In the genomic region with DNA sequence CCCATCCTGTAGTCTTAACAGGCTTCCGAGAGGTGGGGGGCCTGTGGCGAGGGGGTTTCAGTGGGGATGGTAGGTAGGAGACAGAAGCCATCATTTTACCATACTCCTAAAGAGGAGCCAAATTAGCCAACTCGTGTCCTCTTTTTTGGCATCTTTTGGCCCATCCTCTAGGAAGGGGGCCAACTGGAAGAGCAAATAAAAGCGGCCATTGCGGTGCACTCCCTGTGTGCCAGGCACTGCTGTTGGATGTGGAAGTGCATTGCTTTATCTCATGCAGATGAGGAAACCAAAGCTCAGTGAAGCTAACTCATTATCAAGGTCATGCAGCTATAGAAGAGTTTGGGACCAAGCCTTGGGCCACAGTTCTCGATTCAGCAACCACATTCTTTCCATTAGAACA, we compare ENCODE assay signal across 26 cellular contexts. TPM values are rescaled to one million over a fixed set of nuclear protein-coding genes. Genes with fewer than 3 reads are reported as not detected.
A peak's percentile ranks its signal among the peaks of the same experiment; 100 is the strongest.
DNase-seq lines count a peak whose midpoint lies in the region; ATAC-seq and TF ChIP-seq lines count a peak whose summit lies in the region.
"Had no signal": no experiment of that assay in that cellular context is flagged by ENCODE, and none has a peak within 500 bp of the region (broad histone marks: within the 10 kb centered on the region; RNA-seq: fewer than 3 reads in every experiment).

No MANE protein-coding gene starts in this region.

- no peaks in the 10 kb centered on the region for H3K27me3 ChIP-seq in left ventricle myocardium inferior (ENCODE audit: low read depth)
- no peaks in the 10 kb centered on the region for H3K27me3 ChIP-seq in RWPE2 (ENCODE audit: insufficient read depth, poor library complexity, severe bottlenecking)
- H3K27me3 ChIP-seq in gastroesophageal sphincter = no peaks in the 10 kb centered on the region
- H3K27me3 ChIP-seq: BE2C, Peyer's patch had no signal

- DNase-seq in cardiac septum (ENCODE audit: low spot score) = peak; percentile 19
- no peak for DNase-seq in left ventricle myocardium inferior
- no peak for DNase-seq in RWPE2 (ENCODE audit: low spot score)
- no peak for DNase-seq in memory B cell (ENCODE audit: low spot score in 2 of 2)
- DNase-seq in activated CD4-positive, alpha-beta T cell treated with anti-CD3 and anti-CD28 coated beads, Interleukin-2, amount 50 U/mL, for 48 hours = no peak
- DNase-seq: BE2C, Calu3, DMS79 treated with DMSO at 0.1 percent for 48 hours, GF-D8, HCEC 1CT, KG1, MM.1S, NCI-H1048, NCI-H1417, NCI-H1694, NCI-H2029 treated with DMSO at 0.1 percent for 48 hours, NCI-H446 treated with DMSO at 0.1 percent for 48 hours, NCI-H69, Peyer's patch, SK-N-SH had no signal

- H3K9me3 ChIP-seq in left ventricle myocardium inferior (replicated peaks) (no peaks in the 10 kb centered on the region), RWPE2 (ENCODE audit: severe bottlenecking) (no peaks in the 10 kb centered on the region), gastroesophageal sphincter (no peaks in the 10 kb centered on the region)
- H3K9me3 ChIP-seq: BE2C, Peyer's patch, SK-N-SH had no signal

- H3K4me3 Mint-ChIP-seq in memory B cell = peak overlapping the region; percentile 21

- peaks cover 4% of the 10 kb centered on the region for H3K36me3 ChIP-seq in left ventricle myocardium inferior
- H3K36me3 ChIP-seq in RWPE2 (ENCODE audit: low read depth) = peaks cover 91% of the 10 kb centered on the region
- peaks cover 0 to 51% of the 10 kb centered on the region in 2 donors for H3K36me3 ChIP-seq in gastroesophageal sphincter
- H3K36me3 ChIP-seq: BE2C had no signal

- H3K4me1 Mint-ChIP-seq in memory B cell = peaks cover 81% of the 10 kb centered on the region

- no peak overlapping the region for H3K27ac ChIP-seq in left ventricle myocardium inferior (replicated peaks)
- H3K27ac ChIP-seq in RWPE2 (ENCODE audit: poor library complexity, severe bottlenecking) = peak overlapping the region; percentile 98
- no peak overlapping the region for H3K27ac ChIP-seq in gastroesophageal sphincter
- H3K27ac ChIP-seq: 22Rv1, Peyer's patch had no signal

- intact Hi-C loops in cardiac septum (cut with DNase I) = no loop called here
- intact Hi-C loops in left ventricle myocardium inferior (cut with micrococcal nuclease) = no loop called here

- TF ChIP-seq CTCF in left ventricle myocardium inferior (IDR thresholded peaks at IDR 0.05; ENCODE audit: borderline replicate concordance) (no peak), RWPE2 (IDR thresholded peaks at IDR 0.05; ENCODE audit: poor library complexity, severe bottlenecking) (no peak), gastroesophageal sphincter (IDR thresholded peaks at IDR 0.05) (no peak)

- no peaks in the 10 kb centered on the region for H3K27me3 Mint-ChIP-seq in memory B cell

- peaks cover 83% of the 10 kb centered on the region for H3K4me1 ChIP-seq in left ventricle myocardium inferior
- peaks cover 69% of the 10 kb centered on the region for H3K4me1 ChIP-seq in RWPE2 (ENCODE audit: insufficient read depth, poor library complexity, severe bottlenecking)
- H3K4me1 ChIP-seq in gastroesophageal sphincter = peaks cover 0 to 70% (median 23%) of the 10 kb centered on the region in 3 donors

- peaks cover 48% of the 10 kb centered on the region for H3K36me3 Mint-ChIP-seq in memory B cell

- TF ChIP-seq EP300 in gastroesophageal sphincter (IDR thresholded peaks at IDR 0.05) = no peak

- 40 to 89% methylated on average over 1 to 4 of the region's 6 CpGs for WGBS in gastroesophageal sphincter (ENCODE audit: low coverage in 1 of 2), 2 donors

- H3K9me3 Mint-ChIP-seq in memory B cell = no peaks in the 10 kb centered on the region

- peak overlapping the region; percentile 64 for H3K27ac Mint-ChIP-seq in memory B cell

- ATAC-seq in RWPE2 (ENCODE audit: low read depth) = no peak
- ATAC-seq in memory B cell (ENCODE audit: low read depth) = no peak
- ATAC-seq in HG03095 (IDR thresholded peaks at IDR 0.05; ENCODE audit: unreplicated experiment) = no peak
- ATAC-seq in gastroesophageal sphincter = no peak
- no peak for ATAC-seq in HG03135 (IDR thresholded peaks at IDR 0.05; ENCODE audit: unreplicated experiment)

- H3K4me3 ChIP-seq in left ventricle myocardium inferior (no peak overlapping the region), RWPE2 (ENCODE audit: severe bottlenecking) (no peak overlapping the region), gastroesophageal sphincter (no peak overlapping the region)
- H3K4me3 ChIP-seq: Peyer's patch had no signal

- no peak for TF ChIP-seq POLR2A in gastroesophageal sphincter (IDR thresholded peaks at IDR 0.05)

RNA-seq across cellular contexts. Expression of a gene that starts 6.1 kb away (rescaled TPM):
- total RNA-seq in cardiac septum (21.2 TPM), left ventricle myocardium inferior (22.7 TPM), gastroesophageal sphincter (10 to 100 TPM; 18.7 to 44.9 (median 41.9) TPM)

RNA-seq across cellular contexts. Expression of a gene that starts 26.5 kb away (rescaled TPM):
- total RNA-seq in cardiac septum = 69.9 TPM
- total RNA-seq in left ventricle myocardium inferior = 69.6 TPM
- 10 to 100 TPM; 22.8 to 35.6 (median 25.5) TPM for total RNA-seq in gastroesophageal sphincter

RNA-seq across cellular contexts. Expression of a gene that starts 26.8 kb away (rescaled TPM):
- 10.6 TPM for total RNA-seq in cardiac septum
- 15.5 TPM for total RNA-seq in left ventricle myocardium inferior
- total RNA-seq in gastroesophageal sphincter = 1 to 10 TPM; 2.0 to 8.9 (median 7.5) TPM

RNA-seq across cellular contexts. Expression of a gene that starts 42.1 kb away (rescaled TPM):
- total RNA-seq in cardiac septum (0.16 TPM), left ventricle myocardium inferior (0.19 TPM), gastroesophageal sphincter (under 1 TPM in 1 of 4 donors, not detected in 3; 0.54 TPM)
- total RNA-seq: H1, HT1080, Peyer's patch had no signal

RNA-seq across cellular contexts. Expression of a gene that starts 58.2 kb away (rescaled TPM):
- 111 TPM for total RNA-seq in cardiac septum
- 120 TPM for total RNA-seq in left ventricle myocardium inferior
- total RNA-seq in gastroesophageal sphincter = 100 to 1,000 TPM; 127 to 182 (median 151) TPM
